8 cellular contexts compared by ENCODE assay signal in genomic region chr6:31736026-31736767, GRCh38. TPM values are rescaled to one million over a fixed set of nuclear protein-coding genes. Genes with fewer than 3 reads are reported as not detected.
DNase-seq lines count a peak whose midpoint lies in the region; ATAC-seq and TF ChIP-seq lines count a peak whose summit lies in the region.

TSS of gene CLIC1 (minus strand) at chr6:31736530. CDS start at chr6:31736300, 230 bp downstream.

- no peaks in the 10 kb centered on the region for H3K27me3 ChIP-seq in WERI-Rb-1 (ENCODE audit: insufficient read depth, low read depth, severe bottlenecking)
- H3K27me3 ChIP-seq in breast epithelium = no peaks in the 10 kb centered on the region

- TF ChIP-seq CTCF in WERI-Rb-1 (IDR thresholded peaks at IDR 0.05; ENCODE audit: low read depth, low read length) = no peak
- peak in 1 of 3 donors; percentile 3 for TF ChIP-seq CTCF in breast epithelium (IDR thresholded peaks at IDR 0.05)

- peaks cover 4% of the 10 kb centered on the region for H3K9me3 ChIP-seq in WERI-Rb-1 (ENCODE audit: severe bottlenecking)
- H3K9me3 ChIP-seq in breast epithelium = no peaks in the 10 kb centered on the region

- H3K36me3 ChIP-seq in WERI-Rb-1 = peaks cover 35% of the 10 kb centered on the region
- H3K36me3 ChIP-seq in breast epithelium = no peaks in the 10 kb centered on the region

- ATAC-seq in GM21717 (IDR thresholded peaks at IDR 0.05; ENCODE audit: unreplicated experiment) = peak; percentile 24
- ATAC-seq in HG03520 (IDR thresholded peaks at IDR 0.05; ENCODE audit: unreplicated experiment) = no peak

- H3K4me3 ChIP-seq in WERI-Rb-1 (ENCODE audit: low read depth, low read length) = peak within 1 kb of the TSS; percentile 74
- peak within 1 kb of the TSS; percentile 68 to 76 (median 75) for H3K4me3 ChIP-seq in breast epithelium

- DNase-seq in AML-193 (lab: John Stamatoyannopoulos, UW) (peak; percentile 89 to 92), NCI-H2171 treated with DMSO at 0.1 percent for 48 hours (lab: John Stamatoyannopoulos, UW) (peak; percentile 79), WERI-Rb-1 (peak; percentile 91), breast epithelium (ENCODE audit: low spot score in 2 of 2) (peak; percentile 88 to 91), iPS-NIHi7 (ENCODE audit: extremely low spot score) (peak; percentile 84)
- peak; percentile 64 to 82 for DNase-seq in stimulated activated CD4-positive, alpha-beta T cell treated with anti-CD3 and anti-CD28 coated beads, Interleukin-12 subunit alpha, Interleukin-12 subunit beta, amount 100 ng/mL, for 24 hours (ENCODE audit: low read depth in 2 of 2)

- peaks cover 14 to 35% of the 10 kb centered on the region in 2 donors for H3K4me1 ChIP-seq in breast epithelium

- intact Hi-C loops in breast epithelium (cut with DNase I; ENCODE audit: low total_unique reads) = no loop called here

- TF ChIP-seq POLR2A in breast epithelium (IDR thresholded peaks at IDR 0.05) = peak; percentile 96

- peak within 1 kb of the TSS; percentile 61 for H3K27ac ChIP-seq in WERI-Rb-1
- H3K27ac ChIP-seq in breast epithelium = peak within 1 kb of the TSS; percentile 95 to 96

RNA-seq across cellular contexts. Expression of gene CLIC1, which starts in this region (rescaled TPM):
- 100 to 1,000 TPM; 266 to 325 (median 318) TPM for total RNA-seq in breast epithelium
